ENCODE assay signal across 24 cellular contexts in the genomic region with DNA sequence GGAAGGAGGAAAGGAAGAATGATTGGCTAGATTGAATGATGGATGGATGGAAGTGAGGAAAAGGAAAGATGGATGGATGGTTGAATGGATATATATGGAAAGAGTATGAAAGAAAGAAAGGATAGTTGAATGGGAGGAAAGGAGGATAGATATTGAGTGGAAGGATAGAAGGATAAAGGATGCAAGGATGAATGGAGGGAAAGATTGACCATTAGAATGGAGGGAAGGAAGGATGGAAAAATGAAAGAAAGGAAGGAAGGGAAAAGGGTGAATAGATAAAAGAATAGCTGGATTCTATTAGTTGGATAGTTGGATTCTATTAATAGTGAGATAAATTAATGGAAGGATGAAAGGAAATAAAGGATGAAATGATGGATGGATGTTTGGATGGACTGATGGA.
"Had no signal": no experiment of that assay in that cellular context is flagged by ENCODE, and none has a peak within 500 bp of the region (broad histone marks: within the 10 kb centered on the region; RNA-seq: fewer than 3 reads in every experiment).

No MANE protein-coding gene starts in this region.

- FAIRE-seq: keratinocyte had no signal

- DNase-seq: dermis blood vessel endothelial cell; effector memory CD4-positive, alpha-beta T cell; erythroblast; esophagus squamous epithelium; foreskin melanocyte; natural killer cell; stimulated activated CD4-positive, alpha-beta T cell treated with anti-CD3 and anti-CD28 coated beads, Interleukin-12 subunit alpha, Interleukin-12 subunit beta, amount 100 ng/mL, for 4 hours; stimulated activated CD4-positive, alpha-beta T cell treated with anti-CD3 and anti-CD28 coated beads, Interleukin-1b, Interleukin-23, amount 100 ng/mL, for 48 hours; stimulated activated CD4-positive, alpha-beta T cell treated with anti-CD3 and anti-CD28 coated beads, Interleukin-4, amount 100 ng/mL, for 1 hour; stimulated activated CD8-positive, alpha-beta memory T cell treated with anti-CD3 and anti-CD28 coated beads, Interleukin-4, amount 100 ng/mL, for 48 hours; stimulated activated naive CD4-positive, alpha-beta T cell; stimulated activated naive CD8-positive, alpha-beta T cell treated with anti-CD3 and anti-CD28 coated beads, Interleukin-15, amount 100 ng/mL, for 72 hours; transverse colon had no signal

- H3K4me1 Mint-ChIP-seq: memory B cell, neural crest cell had no signal

- H3K4me3 Mint-ChIP-seq: memory B cell; natural killer cell; neural crest cell; stimulated activated naive CD8-positive, alpha-beta T cell treated with anti-CD3 and anti-CD28 coated beads, Interleukin-15, amount 100 ng/mL, for 72 hours had no signal

- H3K4me3 ChIP-seq: coronary artery, esophagus squamous epithelium, lung, prostate gland, right atrium auricular region, smooth muscle cell, suprapubic skin, transverse colon, vagina had no signal

- H3K27me3 ChIP-seq: right atrium auricular region, transverse colon, vagina had no signal

- H3K9me3 ChIP-seq: esophagus squamous epithelium, prostate gland, right atrium auricular region, suprapubic skin, transverse colon, vagina had no signal

- H3K9me3 Mint-ChIP-seq: natural killer cell; stimulated activated naive CD8-positive, alpha-beta T cell treated with anti-CD3 and anti-CD28 coated beads, Interleukin-15, amount 100 ng/mL, for 72 hours had no signal

- H3K4me1 ChIP-seq: esophagus squamous epithelium, prostate gland, right atrium auricular region, suprapubic skin, vagina had no signal

- H3K36me3 Mint-ChIP-seq: natural killer cell had no signal

- H3K27ac ChIP-seq: coronary artery, esophagus squamous epithelium, prostate gland, right atrium auricular region, suprapubic skin, transverse colon, vagina had no signal

- H3K27ac Mint-ChIP-seq: memory B cell; natural killer cell; stimulated activated naive CD8-positive, alpha-beta T cell treated with anti-CD3 and anti-CD28 coated beads, Interleukin-15, amount 100 ng/mL, for 72 hours had no signal

- ATAC-seq: sciatic nerve; stimulated activated naive CD8-positive, alpha-beta T cell treated with anti-CD3 and anti-CD28 coated beads, Interleukin-15, amount 100 ng/mL, for 72 hours had no signal

- H3K36me3 ChIP-seq: esophagus squamous epithelium, prostate gland, right atrium auricular region, suprapubic skin, transverse colon, vagina had no signal
